ENCODE assay signal across 1 cellular context in genomic region chr1:109548321-109549267, GRCh38.
TF ChIP-seq lines count a peak whose summit lies in the region.

Gene GNAI3 (plus strand): TSS chr1:109548615. CDS start chr1:109548721, 106 bp downstream.

TF ChIP-seq in HepG2, 621 proteins besides CTCF, POLR2A, EP300 and RAD21 (continued from another document):
- TF ChIP-seq FOXK2 (IDR thresholded peaks at IDR 0.05) (no peak), MIER2 (CRISPR knock-in tag; IDR thresholded peaks at IDR 0.05) (no peak), ZKSCAN8 (CRISPR knock-in tag; IDR thresholded peaks at IDR 0.05; ENCODE audit: borderline replicate concordance) (no peak), ZNF720 (CRISPR knock-in tag; IDR thresholded peaks at IDR 0.05) (no peak), NCOR1 (IDR thresholded peaks at IDR 0.05; ENCODE audit: borderline replicate concordance, low read length) (peak; percentile 41; the same call in 1 of the 2 replicates), ZNF33A (CRISPR knock-in tag; IDR thresholded peaks at IDR 0.05; ENCODE audit: borderline replicate concordance) (no peak)
- TF ChIP-seq, protein P1, sequence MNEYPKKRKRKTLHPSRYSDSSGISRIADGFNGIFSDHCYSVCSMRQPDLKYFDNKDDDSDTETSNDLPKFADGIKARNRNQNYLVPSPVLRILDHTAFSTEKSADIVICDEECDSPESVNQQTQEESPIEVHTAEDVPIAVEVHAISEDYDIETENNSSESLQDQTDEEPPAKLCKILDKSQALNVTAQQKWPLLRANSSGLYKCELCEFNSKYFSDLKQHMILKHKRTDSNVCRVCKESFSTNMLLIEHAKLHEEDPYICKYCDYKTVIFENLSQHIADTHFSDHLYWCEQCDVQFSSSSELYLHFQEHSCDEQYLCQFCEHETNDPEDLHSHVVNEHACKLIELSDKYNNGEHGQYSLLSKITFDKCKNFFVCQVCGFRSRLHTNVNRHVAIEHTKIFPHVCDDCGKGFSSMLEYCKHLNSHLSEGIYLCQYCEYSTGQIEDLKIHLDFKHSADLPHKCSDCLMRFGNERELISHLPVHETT (CRISPR knock-in tag; conservative IDR thresholded peaks at IDR 0.05): no peak; the same call in 1 of the 2 replicates
